ENCODE assay signal across 23 cellular contexts in genomic region chr2:241083091-241083415, GRCh38. TPM values are rescaled to one million over a fixed set of nuclear protein-coding genes. Genes with fewer than 3 reads are reported as not detected.
DNase-seq lines count a peak whose midpoint lies in the region; TF ChIP-seq lines count a peak whose summit lies in the region.
"Had no signal": no experiment of that assay in that cellular context is flagged by ENCODE, and none has a peak within 500 bp of the region (broad histone marks: within the 10 kb centered on the region; RNA-seq: fewer than 3 reads in every experiment).

No MANE protein-coding gene starts in this region.

- peaks cover 33 to 34% of the 10 kb centered on the region in 2 donors for H3K36me3 Mint-ChIP-seq in CD4-positive, alpha-beta memory T cell
- peaks cover 30% of the 10 kb centered on the region for H3K36me3 Mint-ChIP-seq in endodermal cell (ENCODE audit: low read depth)

- H3K4me1 ChIP-seq in CD4-positive, alpha-beta memory T cell (ENCODE audit: insufficient read depth, low read length) = no peaks in the 10 kb centered on the region
- H3K4me1 ChIP-seq in endodermal cell (ENCODE audit: control insufficient read depth, insufficient read depth, low read length) (peaks cover 3% of the 10 kb centered on the region), vagina (no peaks in the 10 kb centered on the region)
- H3K4me1 ChIP-seq: Caco-2, prostate gland had no signal

- peaks cover 15 to 30% (median 19%) of the 10 kb centered on the region in 4 donors for H3K4me1 Mint-ChIP-seq in CD4-positive, alpha-beta memory T cell
- H3K4me1 Mint-ChIP-seq in endodermal cell = peaks cover 3% of the 10 kb centered on the region
- H3K4me1 Mint-ChIP-seq: activated CD8-positive, alpha-beta memory T cell treated with anti-CD3 and anti-CD28 coated beads, Interleukin-2, amount 10 ng/mL, durations not matched to agents 7 days and 5 days; neural crest cell had no signal

- peaks cover 0 to 8% (median under 1%) of the 10 kb centered on the region in 8 donors for H3K9me3 Mint-ChIP-seq in CD4-positive, alpha-beta memory T cell
- no peaks in the 10 kb centered on the region for H3K9me3 Mint-ChIP-seq in endodermal cell

- no peak overlapping the region for H3K4me3 Mint-ChIP-seq in CD4-positive, alpha-beta memory T cell
- H3K4me3 Mint-ChIP-seq in endodermal cell = no peak overlapping the region
- H3K4me3 Mint-ChIP-seq: activated CD8-positive, alpha-beta memory T cell treated with anti-CD3 and anti-CD28 coated beads, Interleukin-2, amount 10 ng/mL, durations not matched to agents 7 days and 5 days; neural crest cell had no signal

- CTCF ChIA-PET in CD4-positive, alpha-beta memory T cell (lab: Charles Lee; ENCODE audit: partially characterized antibody) = interaction anchor here (2.5 kb wide), 1 partner anchor 67 kb away, joined by 9 read pairs; the partner anchor contains the start of genes PASK and PPP1R7

- H3K9ac ChIP-seq in endodermal cell (ENCODE audit: extremely low read depth, low read length, poor library complexity, severe bottlenecking) = no peak overlapping the region

- TF ChIP-seq POLR2A in vagina (IDR thresholded peaks at IDR 0.05) = no peak

- H3K36me3 ChIP-seq in CD4-positive, alpha-beta memory T cell (ENCODE audit: insufficient read depth, low read length) = peaks cover 18% of the 10 kb centered on the region
- no peaks in the 10 kb centered on the region for H3K36me3 ChIP-seq in H7 (replicated peaks; ENCODE audit: control insufficient read depth, insufficient read depth, low read length)
- peaks cover 19% of the 10 kb centered on the region for H3K36me3 ChIP-seq in endodermal cell (ENCODE audit: control insufficient read depth, insufficient read depth, low read length)
- H3K36me3 ChIP-seq in vagina = peaks cover 0 to 25% of the 10 kb centered on the region in 2 donors
- H3K36me3 ChIP-seq: prostate gland had no signal

- H3K9me3 ChIP-seq in CD4-positive, alpha-beta memory T cell (ENCODE audit: control insufficient read depth in 1 of 2, low read length in 2 of 2) = no peaks in the 10 kb centered on the region
- no peaks in the 10 kb centered on the region for H3K9me3 ChIP-seq in endodermal cell (ENCODE audit: control insufficient read depth, low read length)
- no peaks in the 10 kb centered on the region for H3K9me3 ChIP-seq in vagina
- H3K9me3 ChIP-seq: Caco-2, heart right ventricle, left lung, prostate gland had no signal

- intact Hi-C loops in CD4-positive, alpha-beta memory T cell (cut with micrococcal nuclease) = no loop called here
- intact Hi-C loops in posterior vena cava (cut with DNase I) (no loop called here), vagina (cut with DNase I) (no loop called here)

- no peaks in the 10 kb centered on the region for H3K27me3 Mint-ChIP-seq in CD4-positive, alpha-beta memory T cell
- H3K27me3 Mint-ChIP-seq in endodermal cell (ENCODE audit: insufficient read depth) = no peaks in the 10 kb centered on the region
- H3K27me3 Mint-ChIP-seq: activated CD8-positive, alpha-beta memory T cell treated with anti-CD3 and anti-CD28 coated beads, Interleukin-2, amount 10 ng/mL, durations not matched to agents 7 days and 5 days had no signal

- no peak overlapping the region for H3K4me3 ChIP-seq in CD4-positive, alpha-beta memory T cell (ENCODE audit: low read length in 2 of 2)
- H3K4me3 ChIP-seq in H7 (ENCODE audit: insufficient read depth, low read depth, low read length) (no peak overlapping the region), endodermal cell (ENCODE audit: low read length) (no peak overlapping the region), vagina (no peak overlapping the region)
- H3K4me3 ChIP-seq: heart right ventricle, left lung, prostate gland, skin epidermis had no signal

- peak overlapping the region in 5 of 7 donors; percentile 15 to 88 (median 65) for H3K27ac Mint-ChIP-seq in CD4-positive, alpha-beta memory T cell
- H3K27ac Mint-ChIP-seq in endodermal cell = no peak overlapping the region
- H3K27ac Mint-ChIP-seq: activated CD8-positive, alpha-beta memory T cell treated with anti-CD3 and anti-CD28 coated beads, Interleukin-2, amount 10 ng/mL, durations not matched to agents 7 days and 5 days had no signal

- H3K27me3 ChIP-seq in CD4-positive, alpha-beta memory T cell (ENCODE audit: insufficient read depth, low read length) = no peaks in the 10 kb centered on the region
- H3K27me3 ChIP-seq in H7 (ENCODE audit: control insufficient read depth, insufficient read depth, low read length) = no peaks in the 10 kb centered on the region
- no peaks in the 10 kb centered on the region for H3K27me3 ChIP-seq in endodermal cell (ENCODE audit: control insufficient read depth, insufficient read depth, low read length, poor library complexity, severe bottlenecking)
- no peaks in the 10 kb centered on the region for H3K27me3 ChIP-seq in vagina
- H3K27me3 ChIP-seq: heart right ventricle, left lung had no signal

- TF ChIP-seq CTCF in endodermal cell (conservative IDR thresholded peaks at IDR 0.05) = no peak
- TF ChIP-seq CTCF in vagina (IDR thresholded peaks at IDR 0.05) = no peak

- DNase-seq in CD4-positive, alpha-beta memory T cell = no peak
- DNase-seq in H7 (peak; percentile 32), endodermal cell (peak; percentile 37), posterior vena cava (ENCODE audit: low spot score) (peak; percentile 67), SKM-1 (lab: John Stamatoyannopoulos, UW; ENCODE audit: unreplicated experiment) (no peak), epidermal melanocyte (ENCODE audit: insufficient read length, low spot score) (no peak), vagina (ENCODE audit: extremely low spot score in 2 of 2) (no peak)
- DNase-seq: activated effector memory CD4-positive, alpha-beta T cell treated with Interleukin-2 at 50 U/mL for 16 hours; anterior cingulate cortex; Caco-2; DND-41; heart right ventricle; Karpas-422; left lung; midbrain; NCI-H1694 treated with DMSO at 0.1 percent for 48 hours; NCI-H774; stimulated activated CD4-positive, alpha-beta T cell treated with anti-CD3 and anti-CD28 coated beads, Interleukin-1b, Interleukin-23, amount 100 ng/mL, for 48 hours had no signal

- POLR2A ChIA-PET in CD4-positive, alpha-beta memory T cell (lab: Charles Lee; ENCODE audit: partially characterized antibody) = interaction anchor here (1.9 to 2.6 kb wide), 2 partner anchors 9 to 12 kb away, joined by 6 to 16 read pairs; no protein-coding TSS in a partner anchor

- H3K27ac ChIP-seq in CD4-positive, alpha-beta memory T cell (ENCODE audit: low read depth, low read length) = no peak overlapping the region
- no peak overlapping the region for H3K27ac ChIP-seq in endodermal cell (ENCODE audit: low read depth, low read length)
- H3K27ac ChIP-seq in vagina = no peak overlapping the region
- H3K27ac ChIP-seq: epithelial cell of prostate, heart right ventricle, left lung, skin epidermis had no signal

- 94 to 100% methylated on average over 2 to 5 of the region's 5 CpGs for WGBS in endodermal cell (ENCODE audit: insufficient coverage in 1 of 2, insufficient read length in 1 of 2), 2 experiments

RNA-seq across cellular contexts. Expression of gene MTERF4, which starts 19.0 kb away (rescaled TPM):
- total RNA-seq in CD4-positive, alpha-beta memory T cell = 100 to 1,000 TPM; 204 to 227 TPM
- 10 to 100 TPM; 44.6 to 56.6 TPM for polyA plus RNA-seq in CD4-positive, alpha-beta memory T cell
- 30.3 and 32.4 TPM in 2 replicates for total RNA-seq in H7 (2014; rRNA removed; shearing (Covaris generic))
- 10 to 100 TPM; 33.2 to 42.5 TPM for total RNA-seq in endodermal cell
- polyA plus RNA-seq in endodermal cell (2013, experiment 1 of 2) = 37.9 TPM
- 36.3 TPM for polyA plus RNA-seq in endodermal cell (2013, experiment 2 of 2)
- 10 to 100 TPM; 17.1 to 17.8 TPM for total RNA-seq in posterior vena cava
- 30.2 TPM for total RNA-seq in vagina

Comparison
In these comparisons a context has a peak if more than half of its experiments do, and no peak if none do; other contexts are left out.
1. DNase-seq: peak in H7 (single experiment), endodermal cell (single experiment) and posterior vena cava (single experiment); none in CD4-positive, alpha-beta memory T cell (0 of 5), SKM-1 (single experiment), epidermal melanocyte (single experiment) and vagina (0 of 2).